ENCODE assay signal across 8 cellular contexts in the genomic region with DNA sequence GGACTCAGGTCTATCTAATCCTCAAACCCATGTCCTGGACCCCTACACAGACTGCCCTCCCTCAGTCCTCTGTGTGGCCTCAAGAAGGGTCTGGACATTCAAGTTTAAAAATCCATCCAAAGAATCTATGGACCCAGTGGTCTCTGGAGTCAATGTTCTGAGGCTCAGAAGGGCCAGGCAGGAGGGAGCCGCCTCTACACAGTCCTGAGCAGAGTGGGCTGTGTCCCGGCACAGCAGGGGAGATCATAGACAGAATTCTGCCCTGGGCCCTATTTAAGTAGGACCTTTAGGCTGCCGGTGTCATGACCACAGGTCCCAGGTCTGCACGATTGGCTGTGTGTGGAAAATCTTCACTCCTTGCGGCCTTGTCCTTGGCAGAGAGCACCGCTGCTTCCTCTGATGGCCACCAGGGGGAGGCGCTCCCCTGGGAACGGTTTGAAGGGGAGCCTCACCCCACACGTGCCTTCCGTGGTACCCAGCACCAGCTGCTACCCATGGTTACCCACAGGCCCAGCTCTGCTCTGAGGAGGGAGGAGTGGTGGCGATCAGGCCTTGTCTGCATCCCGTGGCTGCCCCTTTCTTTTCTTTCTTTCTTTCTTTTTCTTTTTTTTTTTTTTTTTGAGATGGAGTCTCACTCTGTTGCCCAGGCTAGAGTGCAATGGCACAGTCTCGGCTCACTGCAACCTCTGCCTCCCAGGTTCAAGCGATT. TPM values are rescaled to one million over a fixed set of nuclear protein-coding genes. Genes with fewer than 3 reads are reported as not detected.
DNase-seq lines count a peak whose midpoint lies in the region; ATAC-seq and TF ChIP-seq lines count a peak whose summit lies in the region.

No MANE protein-coding gene starts in this region.

- no peaks in the 10 kb centered on the region for H3K36me3 ChIP-seq in mesenchymal stem cell (ENCODE audit: control insufficient read depth in 1 of 2, insufficient read depth in 2 of 2, low read depth in 1 of 2, low read length in 2 of 2)

- no peak overlapping the region for H2BK120ac ChIP-seq in mesenchymal stem cell (ENCODE audit: low read depth, low read length)

- no peak overlapping the region for H3K4me2 ChIP-seq in mesenchymal stem cell (ENCODE audit: low read length, poor library complexity, severe bottlenecking)

- ATAC-seq in GM19025 (IDR thresholded peaks at IDR 0.05; ENCODE audit: low read depth, unreplicated experiment) (peak; percentile 98), HG03460 (IDR thresholded peaks at IDR 0.05; ENCODE audit: unreplicated experiment) (peak; percentile 86)

- H3K18ac ChIP-seq in mesenchymal stem cell (ENCODE audit: low read depth in 1 of 2, low read length in 2 of 2): no peak overlapping the region

- H3K36me3 Mint-ChIP-seq in activated CD4-positive, alpha-beta memory T cell treated with anti-CD3 and anti-CD28 coated beads for 36 hours: no peaks in the 10 kb centered on the region

- no peak overlapping the region for H3K9ac ChIP-seq in mesenchymal stem cell (ENCODE audit: low read length)

- H3K27ac ChIP-seq in dorsolateral prefrontal cortex (no peak overlapping the region), mesenchymal stem cell (ENCODE audit: low read length, poor library complexity, severe bottlenecking) (no peak overlapping the region)

- H3K9me3 Mint-ChIP-seq in activated CD4-positive, alpha-beta memory T cell treated with anti-CD3 and anti-CD28 coated beads for 36 hours: no peaks in the 10 kb centered on the region

- H2AFZ ChIP-seq in mesenchymal stem cell (ENCODE audit: low read depth, low read length): no peak overlapping the region

- no peak overlapping the region for H2BK5ac ChIP-seq in mesenchymal stem cell (ENCODE audit: low read depth, low read length, poor library complexity, severe bottlenecking)

- no peak overlapping the region for H3K4me3 Mint-ChIP-seq in activated CD4-positive, alpha-beta memory T cell treated with anti-CD3 and anti-CD28 coated beads for 36 hours

- WGBS in mesenchymal stem cell: 34% methylated on average over 11 of the region's 14 CpGs

- H3K4me1 ChIP-seq in mesenchymal stem cell (ENCODE audit: control insufficient read depth, insufficient read depth, low read depth, low read length): peaks cover 4% of the 10 kb centered on the region

- H3K9me3 ChIP-seq in mesenchymal stem cell (ENCODE audit: control insufficient read depth, low read length): peaks cover 1% of the 10 kb centered on the region

- no peak overlapping the region for H3K4ac ChIP-seq in mesenchymal stem cell (ENCODE audit: low read depth in 1 of 2, low read length in 2 of 2)

- no peak overlapping the region for H3K4me3 ChIP-seq in AG10803 (ENCODE audit: low read length)
- peak overlapping the region in 1 of 59 donors; percentile 43 for H3K4me3 ChIP-seq in dorsolateral prefrontal cortex
- H3K4me3 ChIP-seq in mesenchymal stem cell (ENCODE audit: insufficient read depth in 1 of 2, low read depth in 1 of 2, low read length in 2 of 2): no peak overlapping the region

- H2AK5ac ChIP-seq in mesenchymal stem cell (ENCODE audit: low read length, severe bottlenecking): no peak overlapping the region

- POLR2A ChIA-PET in activated CD4-positive, alpha-beta memory T cell treated with anti-CD3 and anti-CD28 coated beads for 36 hours (lab: Charles Lee): no interaction called here

- H3K79me1 ChIP-seq in mesenchymal stem cell (replicated peaks; ENCODE audit: low read length, poor library complexity, severe bottlenecking): no peaks in the 10 kb centered on the region

- H2BK15ac ChIP-seq in mesenchymal stem cell (ENCODE audit: low read depth, poor library complexity, severe bottlenecking): no peak overlapping the region

- TF ChIP-seq CTCF in AG10803 (conservative IDR thresholded peaks at IDR 0.05; ENCODE audit: low read length) (peak; percentile 96), dorsolateral prefrontal cortex (IDR thresholded peaks at IDR 0.05 in 54 of 56, conservative IDR thresholded peaks at IDR 0.05 in 2 of 56; ENCODE audit: low read depth in 1 of 56, partially characterized antibody in 56 of 56) (peak; percentile 61 to 90 (median 82))

- no peaks in the 10 kb centered on the region for H3K4me1 Mint-ChIP-seq in activated CD4-positive, alpha-beta memory T cell treated with anti-CD3 and anti-CD28 coated beads for 36 hours (ENCODE audit: low read depth)

- no peaks in the 10 kb centered on the region for H3K27me3 ChIP-seq in dorsolateral prefrontal cortex
- H3K27me3 ChIP-seq in mesenchymal stem cell (ENCODE audit: control insufficient read depth in 1 of 2, insufficient read depth in 1 of 2, low read length in 2 of 2): peaks cover 0 to 3% of the 10 kb centered on the region in 2 experiments

- no peak overlapping the region for H4K91ac ChIP-seq in mesenchymal stem cell (ENCODE audit: low read length)

- intact Hi-C loops in activated CD4-positive, alpha-beta memory T cell treated with anti-CD3 and anti-CD28 coated beads for 36 hours (cut with micrococcal nuclease): loop anchor here (1.0 to 5.0 kb wide), 5 partner anchors 45 to 127 kb away; no protein-coding TSS in a partner anchor
- intact Hi-C loops in dorsolateral prefrontal cortex (cut with DNase I): loop anchor here (5.0 kb wide), 2 partner anchors 95 to 125 kb away; no protein-coding TSS in a partner anchor

- no peak overlapping the region for H3K23ac ChIP-seq in mesenchymal stem cell (ENCODE audit: low read length in 2 of 2)

- H4K8ac ChIP-seq in mesenchymal stem cell (ENCODE audit: low read length): no peak overlapping the region

- H3K14ac ChIP-seq in mesenchymal stem cell (ENCODE audit: low read length in 2 of 2): no peak overlapping the region

- CTCF ChIA-PET in activated CD4-positive, alpha-beta memory T cell treated with anti-CD3 and anti-CD28 coated beads for 36 hours (lab: Charles Lee): interaction anchor here (0.6 to 8.2 kb wide), 12 partner anchors 9 to 129 kb away, joined by 3 to 76 read pairs (median 3); no protein-coding TSS in a partner anchor

- H3K27me3 Mint-ChIP-seq in activated CD4-positive, alpha-beta memory T cell treated with anti-CD3 and anti-CD28 coated beads for 36 hours: no peaks in the 10 kb centered on the region

- no peak overlapping the region for H2BK12ac ChIP-seq in mesenchymal stem cell (ENCODE audit: low read length in 2 of 2)

- DNase-seq in AG10803 (ENCODE audit: low read depth): peak; percentile 61
- DNase-seq in NCI-H748 (lab: John Stamatoyannopoulos, UW; ENCODE audit: unreplicated experiment): peak; percentile 52
- DNase-seq in activated CD4-positive, alpha-beta memory T cell treated with anti-CD3 and anti-CD28 coated beads for 36 hours: peak; percentile 79
- DNase-seq in dorsolateral prefrontal cortex: peak; percentile 36 to 77 (median 58)
- peak; percentile 54 for DNase-seq in mesenchymal stem cell
- peak; percentile 46 for DNase-seq in stimulated activated CD8-positive, alpha-beta memory T cell treated with anti-CD3 and anti-CD28 coated beads, Interleukin-4, amount 100 ng/mL, for 24 hours (ENCODE audit: low read depth)

- no peak overlapping the region for H3K27ac Mint-ChIP-seq in activated CD4-positive, alpha-beta memory T cell treated with anti-CD3 and anti-CD28 coated beads for 36 hours

RNA-seq across cellular contexts. Expression of a gene that starts 37.9 kb away (rescaled TPM):
- total RNA-seq in activated CD4-positive, alpha-beta memory T cell treated with anti-CD3 and anti-CD28 coated beads for 36 hours: under 1 TPM in 1 of 2 experiments, not detected in 1; 0.21 TPM
- 100 to 1,000 TPM in 1 of 120 experiments, 10 to 100 TPM in 119; 28.5 to 110 (median 60.9) TPM for total RNA-seq in dorsolateral prefrontal cortex
- polyA plus RNA-seq in mesenchymal stem cell (2013, experiment 1 of 2): 0.73 TPM
- 0.63 TPM for polyA plus RNA-seq in mesenchymal stem cell (2013, experiment 2 of 2)

RNA-seq across cellular contexts. Expression of a gene that starts 39.8 kb away (rescaled TPM):
- not detected for total RNA-seq in activated CD4-positive, alpha-beta memory T cell treated with anti-CD3 and anti-CD28 coated beads for 36 hours
- 10 to 100 TPM in 1 of 120 experiments, 1 to 10 TPM in 118, under 1 TPM in 1; 0.95 to 11.7 (median 3.5) TPM for total RNA-seq in dorsolateral prefrontal cortex
- 0.26 TPM for polyA plus RNA-seq in mesenchymal stem cell (2013, experiment 1 of 2)
- polyA plus RNA-seq in mesenchymal stem cell (2013, experiment 2 of 2): 0.18 TPM

RNA-seq across cellular contexts. Expression of a gene that starts 56.3 kb away (rescaled TPM):
- total RNA-seq in activated CD4-positive, alpha-beta memory T cell treated with anti-CD3 and anti-CD28 coated beads for 36 hours: 100 to 1,000 TPM in 1 of 2 experiments, 10 to 100 TPM in 1; 100.0 to 103 TPM
- 10 to 100 TPM; 27.9 to 64.8 (median 47.7) TPM for total RNA-seq in dorsolateral prefrontal cortex
- polyA plus RNA-seq in mesenchymal stem cell (2013, experiment 1 of 2): 46.3 TPM
- 48.3 TPM for polyA plus RNA-seq in mesenchymal stem cell (2013, experiment 2 of 2)

RNA-seq across cellular contexts. Expression of a gene that starts 56.4 kb away (rescaled TPM):
- 1 to 10 TPM; 3.2 to 3.7 TPM for total RNA-seq in activated CD4-positive, alpha-beta memory T cell treated with anti-CD3 and anti-CD28 coated beads for 36 hours
- 10 to 100 TPM; 11.7 to 50.5 (median 26.1) TPM for total RNA-seq in dorsolateral prefrontal cortex
- polyA plus RNA-seq in mesenchymal stem cell (2013, experiment 1 of 2): 2.3 TPM
- polyA plus RNA-seq in mesenchymal stem cell (2013, experiment 2 of 2): 2.1 TPM

Comparison
In these comparisons a context has a peak if more than half of its experiments do, and no peak if none do; other contexts are left out.
1. RNA of a gene that starts 37.9 kb away (total RNA-seq): 28.5 to 110 TPM in dorsolateral prefrontal cortex; 0.21 TPM in activated CD4-positive, alpha-beta memory T cell treated with anti-CD3 and anti-CD28 coated beads for 36 hours; every median in the first group is over 10 times any median in the second.
2. Peak in every context shown above with its lines, with median percentiles within 50 percentile points of each other: DNase-seq.